ENCODE assay signal across 8 cellular contexts in genomic region chr15:56732881-56733130, GRCh38. TPM values are rescaled to one million over a fixed set of nuclear protein-coding genes. Genes with fewer than 3 reads are reported as not detected.
DNase-seq lines count a peak whose midpoint lies in the region; ATAC-seq and TF ChIP-seq lines count a peak whose summit lies in the region.

No MANE protein-coding gene starts in this region.

- peaks cover 5% of the 10 kb centered on the region for H3K36me3 Mint-ChIP-seq in CD4-positive, CD25-positive, alpha-beta regulatory T cell
- peaks cover 7% of the 10 kb centered on the region for H3K36me3 Mint-ChIP-seq in mesothelial cell of epicardium

- peak overlapping the region; percentile 93 to 97 (median 97) for H3K27ac Mint-ChIP-seq in CD4-positive, CD25-positive, alpha-beta regulatory T cell
- peak overlapping the region; percentile 94 for H3K27ac Mint-ChIP-seq in mesothelial cell of epicardium

- peak overlapping the region; percentile 76 for H3K4me3 ChIP-seq in CD4-positive, CD25-positive, alpha-beta regulatory T cell (ENCODE audit: low read depth, low read length)
- peak overlapping the region; percentile 60 for H3K4me3 ChIP-seq in HUES48 (ENCODE audit: low read depth, low read length)

- no peaks in the 10 kb centered on the region for H3K36me3 ChIP-seq in CD4-positive, CD25-positive, alpha-beta regulatory T cell (ENCODE audit: control insufficient read depth, insufficient read depth, low read length)
- H3K36me3 ChIP-seq in HUES48 (ENCODE audit: control insufficient read depth, insufficient read depth, low read length), result no peaks in the 10 kb centered on the region

- peaks cover 24% of the 10 kb centered on the region for H3K4me1 ChIP-seq in CD4-positive, CD25-positive, alpha-beta regulatory T cell (ENCODE audit: control insufficient read depth, insufficient read depth, low read length, poor library complexity, severe bottlenecking)
- H3K4me1 ChIP-seq in HUES48 (ENCODE audit: control insufficient read depth, insufficient read depth, low read length), result peaks cover 31% of the 10 kb centered on the region

- peak overlapping the region; percentile 94 to 95 (median 94) for H3K4me3 Mint-ChIP-seq in CD4-positive, CD25-positive, alpha-beta regulatory T cell
- H3K4me3 Mint-ChIP-seq in mesothelial cell of epicardium, result peak overlapping the region; percentile 77

- ATAC-seq in CD4-positive, CD25-positive, alpha-beta regulatory T cell (ENCODE audit: low read depth in 2 of 2), result no peak
- ATAC-seq in GM21423 (IDR thresholded peaks at IDR 0.05; ENCODE audit: unreplicated experiment), result no peak
- ATAC-seq in GM19023 (IDR thresholded peaks at IDR 0.05; ENCODE audit: unreplicated experiment), result no peak
- ATAC-seq in GM19328 (IDR thresholded peaks at IDR 0.05; ENCODE audit: unreplicated experiment), result no peak

- no peaks in the 10 kb centered on the region for H3K27me3 ChIP-seq in CD4-positive, CD25-positive, alpha-beta regulatory T cell (ENCODE audit: control insufficient read depth, insufficient read depth, low read length)
- no peaks in the 10 kb centered on the region for H3K27me3 ChIP-seq in HUES48 (ENCODE audit: control insufficient read depth, insufficient read depth, low read length)

- peak overlapping the region; percentile 87 for H3K9ac ChIP-seq in HUES48 (ENCODE audit: low read depth, low read length)

- H3K4me1 Mint-ChIP-seq in CD4-positive, CD25-positive, alpha-beta regulatory T cell, result peaks cover 15 to 48% (median 35%) of the 10 kb centered on the region in 4 donors
- H3K4me1 Mint-ChIP-seq in mesothelial cell of epicardium, result peaks cover 19% of the 10 kb centered on the region

- DNase-seq in CD4-positive, CD25-positive, alpha-beta regulatory T cell, result no peak
- peak; percentile 48 for DNase-seq in brain pericyte (ENCODE audit: low read depth, low spot score)
- DNase-seq in mesothelial cell of epicardium (ENCODE audit: low spot score in 2 of 2, unreplicated experiment in 2 of 2), result no peak
- no peak for DNase-seq in NCI-H2171 (lab: John Stamatoyannopoulos, UW)

- H3K27ac ChIP-seq in CD4-positive, CD25-positive, alpha-beta regulatory T cell (ENCODE audit: insufficient read depth, low read length, poor library complexity, severe bottlenecking), result peak overlapping the region; percentile 69
- H3K27ac ChIP-seq in HUES48 (ENCODE audit: low read depth, low read length), result peak overlapping the region; percentile 88

- TF ChIP-seq CTCF in mesothelial cell of epicardium (IDR thresholded peaks at IDR 0.05; ENCODE audit: unreplicated experiment), result no peak

- no peaks in the 10 kb centered on the region for H3K9me3 ChIP-seq in CD4-positive, CD25-positive, alpha-beta regulatory T cell (ENCODE audit: control insufficient read depth in 2 of 2, low read length in 2 of 2)
- H3K9me3 ChIP-seq in HUES48 (ENCODE audit: control insufficient read depth, insufficient read depth, low read length), result peaks cover 14% of the 10 kb centered on the region; the same call in 1 of the 2 replicates

- peaks cover 9% of the 10 kb centered on the region for H3K27me3 Mint-ChIP-seq in CD4-positive, CD25-positive, alpha-beta regulatory T cell
- H3K27me3 Mint-ChIP-seq in mesothelial cell of epicardium (ENCODE audit: low read depth), result no peaks in the 10 kb centered on the region

- no peaks in the 10 kb centered on the region for H3K9me3 Mint-ChIP-seq in CD4-positive, CD25-positive, alpha-beta regulatory T cell
- H3K9me3 Mint-ChIP-seq in mesothelial cell of epicardium, result peaks cover 17% of the 10 kb centered on the region

RNA-seq across cellular contexts. Expression of gene ZNF280D, which starts 0.5 kb away (rescaled TPM):
- total RNA-seq in CD4-positive, CD25-positive, alpha-beta regulatory T cell, result 34.1 TPM
- polyA plus RNA-seq in CD4-positive, CD25-positive, alpha-beta regulatory T cell, result 1 to 10 TPM; 5.9 to 9.6 (median 8.8) TPM
- 22.6 to 25.1 TPM (median 23.0 TPM) in 3 replicates for total RNA-seq in mesothelial cell of epicardium
